Comparison of ENCODE assay signal across 28 cellular contexts in genomic region chr16:76335187-76335974, GRCh38. TPM values are rescaled to one million over a fixed set of nuclear protein-coding genes. Genes with fewer than 3 reads are reported as not detected.
DNase-seq lines count a peak whose midpoint lies in the region; ATAC-seq and TF ChIP-seq lines count a peak whose summit lies in the region.
"Had no signal": no experiment of that assay in that cellular context is flagged by ENCODE, and none has a peak within 500 bp of the region (broad histone marks: within the 10 kb centered on the region; RNA-seq: fewer than 3 reads in every experiment).

No MANE protein-coding gene starts in this region.

- no peak for ATAC-seq in T-cell (replicated peaks in 1 of 4)
- ATAC-seq: activated CD8-positive, alpha-beta memory T cell treated with anti-CD3 and anti-CD28 coated beads, Interleukin-2, amount 10 ng/mL, durations not matched to agents 7 days and 5 days; effector memory CD8-positive, alpha-beta T cell; left lobe of liver had no signal

- H3K27ac ChIP-seq in HUES48 (ENCODE audit: low read depth, low read length): peak overlapping the region; percentile 87
- H3K27ac ChIP-seq: esophagus squamous epithelium, KMS-11, SJCRH30, stomach had no signal

- H3K27ac Mint-ChIP-seq in T-cell: no peak overlapping the region
- H3K27ac Mint-ChIP-seq: activated CD8-positive, alpha-beta memory T cell treated with anti-CD3 and anti-CD28 coated beads, Interleukin-2, amount 10 ng/mL, durations not matched to agents 7 days and 5 days; effector memory CD8-positive, alpha-beta T cell; type B pancreatic cell had no signal

- POLR2A ChIA-PET in T-cell (lab: Charles Lee): no interaction called here

- H3K4me3 ChIP-seq in HUES48 (ENCODE audit: low read depth, low read length) (no peak overlapping the region), adipocyte (ENCODE audit: low read length) (no peak overlapping the region), fibroblast of mammary gland (ENCODE audit: control insufficient read depth, low read depth, low read length) (no peak overlapping the region)
- H3K4me3 ChIP-seq: esophagus squamous epithelium, SJCRH30, stomach had no signal

- H3K9ac ChIP-seq in HUES48 (ENCODE audit: low read depth, low read length) (no peak overlapping the region), adipocyte (ENCODE audit: low read length) (no peak overlapping the region)
- H3K9ac ChIP-seq: KMS-11 had no signal

- no peak overlapping the region for H3K4me3 Mint-ChIP-seq in T-cell
- H3K4me3 Mint-ChIP-seq: activated CD8-positive, alpha-beta memory T cell treated with anti-CD3 and anti-CD28 coated beads, Interleukin-2, amount 10 ng/mL, durations not matched to agents 7 days and 5 days; brain; effector memory CD8-positive, alpha-beta T cell; type B pancreatic cell had no signal

- H3K9me3 Mint-ChIP-seq in T-cell: peaks cover 11 to 30% (median 21%) of the 10 kb centered on the region in 3 donors

- DNase-seq in adipocyte (ENCODE audit: low read depth) (peak; percentile 21), fibroblast of mammary gland (ENCODE audit: low read depth) (peak; percentile 61), superior temporal gyrus (ENCODE audit: extremely low spot score) (peak; percentile 42), SHP77 treated with DMSO at 0.1 percent for 48 hours (lab: John Stamatoyannopoulos, UW) (no peak), dermis blood vessel endothelial cell (no peak), T-cell (no peak)
- DNase-seq: activated CD4-positive, CD25-positive, alpha-beta regulatory T cell; activated CD8-positive, alpha-beta memory T cell treated with anti-CD3 and anti-CD28 coated beads, Interleukin-2, amount 10 ng/mL, durations not matched to agents 7 days and 5 days; activated naive CD4-positive, alpha-beta T cell; activated T-cell treated with anti-CD3 and anti-CD28 coated beads, Interleukin-2, amount 50 U/mL, for 48 hours; Caco-2; DMS79; effector memory CD8-positive, alpha-beta T cell; esophagus squamous epithelium; GF-D8; NCI-H1436; NCI-H2081 treated with DMSO at 0.1 percent for 48 hours; SJCRH30; small intestine; stimulated activated CD8-positive, alpha-beta memory T cell treated with anti-CD3 and anti-CD28 coated beads, Interleukin-4, amount 100 ng/mL, for 48 hours; stomach; T-helper 1 cell had no signal

- H3K27me3 Mint-ChIP-seq in T-cell: no peaks in the 10 kb centered on the region
- H3K27me3 Mint-ChIP-seq: activated CD8-positive, alpha-beta memory T cell treated with anti-CD3 and anti-CD28 coated beads, Interleukin-2, amount 10 ng/mL, durations not matched to agents 7 days and 5 days; brain; effector memory CD8-positive, alpha-beta T cell; type B pancreatic cell had no signal

- no peak for TF ChIP-seq CTCF in fibroblast of mammary gland (conservative IDR thresholded peaks at IDR 0.05; ENCODE audit: control insufficient read depth, insufficient read depth, low read depth, low read length)

- CTCF ChIA-PET in T-cell (lab: Charles Lee): no interaction called here

- H3K27me3 ChIP-seq in HUES48 (ENCODE audit: control insufficient read depth, insufficient read depth, low read length) (no peaks in the 10 kb centered on the region), adipocyte (replicated peaks; ENCODE audit: control insufficient read depth, insufficient read depth, low read length) (no peaks in the 10 kb centered on the region)
- H3K27me3 ChIP-seq: esophagus squamous epithelium, SJCRH30, stomach had no signal

- H3K36me3 ChIP-seq in HUES48 (ENCODE audit: control insufficient read depth, insufficient read depth, low read length) (no peaks in the 10 kb centered on the region), adipocyte (ENCODE audit: control insufficient read depth, insufficient read depth, low read length, severe bottlenecking) (no peaks in the 10 kb centered on the region)
- H3K36me3 ChIP-seq: esophagus squamous epithelium, SJCRH30, stomach had no signal

- H3K9me3 ChIP-seq in HUES48 (ENCODE audit: control insufficient read depth, insufficient read depth, low read length) (peaks cover 3% of the 10 kb centered on the region; the same call in 1 of the 2 replicates), adipocyte (ENCODE audit: control insufficient read depth, low read length) (peaks cover 3% of the 10 kb centered on the region)
- H3K9me3 ChIP-seq: Caco-2, SJCRH30 had no signal

- H3K4me1 ChIP-seq in HUES48 (ENCODE audit: control insufficient read depth, insufficient read depth, low read length) (peaks cover 16% of the 10 kb centered on the region), adipocyte (ENCODE audit: control insufficient read depth, insufficient read depth, low read length) (no peaks in the 10 kb centered on the region)
- H3K4me1 ChIP-seq: Caco-2, esophagus squamous epithelium, SJCRH30, stomach had no signal

- no peaks in the 10 kb centered on the region for H3K4me1 Mint-ChIP-seq in T-cell
- H3K4me1 Mint-ChIP-seq: activated CD8-positive, alpha-beta memory T cell treated with anti-CD3 and anti-CD28 coated beads, Interleukin-2, amount 10 ng/mL, durations not matched to agents 7 days and 5 days had no signal

- H3K36me3 Mint-ChIP-seq in T-cell: no peaks in the 10 kb centered on the region
- H3K36me3 Mint-ChIP-seq: activated CD8-positive, alpha-beta memory T cell treated with anti-CD3 and anti-CD28 coated beads, Interleukin-2, amount 10 ng/mL, durations not matched to agents 7 days and 5 days; type B pancreatic cell had no signal

RNA-seq across cellular contexts. Expression of gene CNTNAP4, which starts 58.2 kb away (rescaled TPM):
- not detected in 2 replicates for total RNA-seq in dermis blood vessel endothelial cell
- total RNA-seq in T-cell: not detected
- total RNA-seq: activated CD8-positive, alpha-beta memory T cell treated with anti-CD3 and anti-CD28 coated beads, Interleukin-2, amount 10 ng/mL, durations not matched to agents 7 days and 5 days; Caco-2; esophagus squamous epithelium; glomerular endothelial cell; left lobe of liver; SJCRH30 had no signal

Comparison
In these comparisons a context has a peak if more than half of its experiments do, and no peak if none do; other contexts are left out.
1. DNase-seq: peak in adipocyte (single experiment), fibroblast of mammary gland (single experiment) and superior temporal gyrus (single experiment); none in SHP77 treated with DMSO at 0.1 percent for 48 hours (single experiment), dermis blood vessel endothelial cell (single experiment) and T-cell (0 of 34).